2 cellular contexts compared by ENCODE assay signal in the genomic region with DNA sequence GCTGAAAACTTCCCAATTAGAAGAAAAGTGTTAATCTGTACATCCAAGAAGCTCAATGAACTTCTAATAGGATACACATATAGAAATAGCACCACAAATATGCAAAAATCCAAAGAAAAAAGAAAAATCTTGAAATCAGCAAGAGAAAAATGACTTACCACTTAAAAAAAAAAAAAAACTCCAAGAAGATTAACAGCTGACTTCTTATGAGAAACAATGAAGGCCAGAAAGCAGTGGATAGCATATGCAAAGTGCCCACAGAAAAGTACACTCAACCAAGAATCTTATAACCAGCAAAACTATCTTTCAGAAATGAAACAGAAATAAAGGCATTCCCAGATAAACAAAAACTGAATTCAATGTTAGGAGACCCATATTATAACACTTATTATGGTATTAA.
TF ChIP-seq lines count a peak whose summit lies in the region.

No MANE protein-coding gene starts in this region.

TF ChIP-seq in HepG2, 621 proteins besides CTCF, POLR2A, EP300 and RAD21:
- no peak for TF ChIP-seq SRSF9 (IDR thresholded peaks at IDR 0.05; ENCODE audit: borderline replicate concordance, insufficient read depth, low read depth, low read length, poor library complexity, severe bottlenecking)
- TF ChIP-seq ZNF317 (CRISPR knock-in tag; IDR thresholded peaks at IDR 0.05) = peak; percentile 99
- TF ChIP-seq, protein P1, sequence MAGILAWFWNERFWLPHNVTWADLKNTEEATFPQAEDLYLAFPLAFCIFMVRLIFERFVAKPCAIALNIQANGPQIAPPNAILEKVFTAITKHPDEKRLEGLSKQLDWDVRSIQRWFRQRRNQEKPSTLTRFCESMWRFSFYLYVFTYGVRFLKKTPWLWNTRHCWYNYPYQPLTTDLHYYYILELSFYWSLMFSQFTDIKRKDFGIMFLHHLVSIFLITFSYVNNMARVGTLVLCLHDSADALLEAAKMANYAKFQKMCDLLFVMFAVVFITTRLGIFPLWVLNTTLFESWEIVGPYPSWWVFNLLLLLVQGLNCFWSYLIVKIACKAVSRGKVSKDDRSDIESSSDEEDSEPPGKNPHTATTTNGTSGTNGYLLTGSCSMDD (CRISPR knock-in tag; IDR thresholded peaks at IDR 0.05) = no peak
- TF ChIP-seq, protein P2, sequence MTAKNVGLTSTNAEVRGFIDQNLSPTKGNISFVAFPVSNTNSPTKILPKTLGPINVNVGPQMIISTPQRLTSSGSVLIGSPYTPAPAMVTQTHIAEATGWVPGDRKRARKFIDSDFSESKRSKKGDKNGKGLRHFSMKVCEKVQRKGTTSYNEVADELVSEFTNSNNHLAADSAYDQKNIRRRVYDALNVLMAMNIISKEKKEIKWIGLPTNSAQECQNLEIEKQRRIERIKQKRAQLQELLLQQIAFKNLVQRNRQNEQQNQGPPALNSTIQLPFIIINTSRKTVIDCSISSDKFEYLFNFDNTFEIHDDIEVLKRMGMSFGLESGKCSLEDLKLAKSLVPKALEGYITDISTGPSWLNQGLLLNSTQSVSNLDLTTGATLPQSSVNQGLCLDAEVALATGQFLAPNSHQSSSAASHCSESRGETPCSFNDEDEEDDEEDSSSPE (CRISPR knock-in tag; IDR thresholded peaks at IDR 0.05) = no peak

TF ChIP-seq in K562, 482 proteins besides CTCF, POLR2A, EP300 and RAD21:
- TF ChIP-seq LCOR (CRISPR knock-in tag; IDR thresholded peaks at IDR 0.05) = no peak
- TF ChIP-seq SAFB (IDR thresholded peaks at IDR 0.05; ENCODE audit: borderline replicate concordance, low read depth, low read length) = no peak
- TF ChIP-seq ZEB2 (IDR thresholded peaks at IDR 0.05) = 0 out of 2 replicates have a peak, but pooled peaks have one; percentile 27
- TF ChIP-seq, protein P3, sequence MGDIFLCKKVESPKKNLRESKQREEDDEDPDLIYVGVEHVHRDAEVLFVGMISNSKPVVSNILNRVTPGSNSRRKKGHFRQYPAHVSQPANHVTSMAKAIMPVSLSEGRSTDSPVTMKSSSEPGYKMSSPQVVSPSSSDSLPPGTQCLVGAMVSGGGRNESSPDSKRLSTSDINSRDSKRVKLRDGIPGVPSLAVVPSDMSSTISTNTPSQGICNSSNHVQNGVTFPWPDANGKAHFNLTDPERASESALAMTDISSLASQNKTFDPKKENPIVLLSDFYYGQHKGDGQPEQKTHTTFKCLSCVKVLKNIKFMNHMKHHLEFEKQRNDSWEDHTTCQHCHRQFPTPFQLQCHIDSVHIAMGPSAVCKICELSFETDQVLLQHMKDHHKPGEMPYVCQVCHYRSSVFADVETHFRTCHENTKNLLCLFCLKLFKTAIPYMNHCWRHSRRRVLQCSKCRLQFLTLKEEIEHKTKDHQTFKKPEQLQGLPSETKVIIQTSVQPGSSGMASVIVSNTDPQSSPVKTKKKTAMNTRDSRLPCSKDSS (IDR thresholded peaks at IDR 0.05; ENCODE audit: low read depth, partially characterized antibody) = peak; percentile 29
- TF ChIP-seq MLLT1 (IDR thresholded peaks at IDR 0.05) = 0 out of 4 replicates have a peak, but pooled peaks of 1 of the 2 experiments have one; percentile 38
- no peak for TF ChIP-seq EP400 (IDR thresholded peaks at IDR 0.05)
- TF ChIP-seq, protein P4, sequence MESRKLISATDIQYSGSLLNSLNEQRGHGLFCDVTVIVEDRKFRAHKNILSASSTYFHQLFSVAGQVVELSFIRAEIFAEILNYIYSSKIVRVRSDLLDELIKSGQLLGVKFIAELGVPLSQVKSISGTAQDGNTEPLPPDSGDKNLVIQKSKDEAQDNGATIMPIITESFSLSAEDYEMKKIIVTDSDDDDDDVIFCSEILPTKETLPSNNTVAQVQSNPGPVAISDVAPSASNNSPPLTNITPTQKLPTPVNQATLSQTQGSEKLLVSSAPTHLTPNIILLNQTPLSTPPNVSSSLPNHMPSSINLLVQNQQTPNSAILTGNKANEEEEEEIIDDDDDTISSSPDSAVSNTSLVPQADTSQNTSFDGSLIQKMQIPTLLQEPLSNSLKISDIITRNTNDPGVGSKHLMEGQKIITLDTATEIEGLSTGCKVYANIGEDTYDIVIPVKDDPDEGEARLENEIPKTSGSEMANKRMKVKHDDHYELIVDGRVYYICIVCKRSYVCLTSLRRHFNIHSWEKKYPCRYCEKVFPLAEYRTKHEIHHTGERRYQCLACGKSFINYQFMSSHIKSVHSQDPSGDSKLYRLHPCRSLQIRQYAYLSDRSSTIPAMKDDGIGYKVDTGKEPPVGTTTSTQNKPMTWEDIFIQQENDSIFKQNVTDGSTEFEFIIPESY (CRISPR knock-in tag; IDR thresholded peaks at IDR 0.05) = no peak
- no peak for TF ChIP-seq CREB5 (CRISPR knock-in tag; IDR thresholded peaks at IDR 0.05)
- peak in 1 of 2 experiments; percentile 72; a peak in 2 of 4 replicates for TF ChIP-seq TRIM24 (IDR thresholded peaks at IDR 0.05)
- no peak for TF ChIP-seq ZNF445 (CRISPR knock-in tag; IDR thresholded peaks at IDR 0.05; ENCODE audit: low read depth)
- TF ChIP-seq ZNF384 (IDR thresholded peaks at IDR 0.05; ENCODE audit: low read depth, low read length) = peak; percentile 96
- TF ChIP-seq, protein P5, sequence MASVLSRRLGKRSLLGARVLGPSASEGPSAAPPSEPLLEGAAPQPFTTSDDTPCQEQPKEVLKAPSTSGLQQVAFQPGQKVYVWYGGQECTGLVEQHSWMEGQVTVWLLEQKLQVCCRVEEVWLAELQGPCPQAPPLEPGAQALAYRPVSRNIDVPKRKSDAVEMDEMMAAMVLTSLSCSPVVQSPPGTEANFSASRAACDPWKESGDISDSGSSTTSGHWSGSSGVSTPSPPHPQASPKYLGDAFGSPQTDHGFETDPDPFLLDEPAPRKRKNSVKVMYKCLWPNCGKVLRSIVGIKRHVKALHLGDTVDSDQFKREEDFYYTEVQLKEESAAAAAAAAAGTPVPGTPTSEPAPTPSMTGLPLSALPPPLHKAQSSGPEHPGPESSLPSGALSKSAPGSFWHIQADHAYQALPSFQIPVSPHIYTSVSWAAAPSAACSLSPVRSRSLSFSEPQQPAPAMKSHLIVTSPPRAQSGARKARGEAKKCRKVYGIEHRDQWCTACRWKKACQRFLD (CRISPR knock-in tag; IDR thresholded peaks at IDR 0.05) = no peak
- no peak for TF ChIP-seq RCOR1 (IDR thresholded peaks at IDR 0.05; ENCODE audit: borderline replicate concordance in 1 of 2, low read depth in 2 of 2, low read length in 2 of 2)
- TF ChIP-seq CBX3 (IDR thresholded peaks at IDR 0.05; ENCODE audit: borderline replicate concordance in 1 of 2, low read length in 2 of 2) = peak in 1 of 2 experiments; percentile 90; a peak in 2 of 3 replicates
- TF ChIP-seq CREB1 (IDR thresholded peaks at IDR 0.05) = no peak
- no peak for TF ChIP-seq CREB1 (CRISPR knock-in tag; IDR thresholded peaks at IDR 0.05)
- TF ChIP-seq JUN (IDR thresholded peaks at IDR 0.05; ENCODE audit: borderline replicate concordance, low read depth, low read length) = no peak
- no peak for TF ChIP-seq JUN (CRISPR knock-in tag; IDR thresholded peaks at IDR 0.05; ENCODE audit: borderline replicate concordance)
- no peak for TF ChIP-seq U2AF1 (optimal IDR thresholded peaks at IDR 0.05; ENCODE audit: low read depth, low read length)
- TF ChIP-seq DACH1 (IDR thresholded peaks at IDR 0.05; ENCODE audit: partially characterized antibody) = peak; percentile 32
- TF ChIP-seq GATA2 (CRISPR knock-in tag; IDR thresholded peaks at IDR 0.05) = no peak
- 0 out of 2 replicates have a peak, but pooled peaks have one; percentile 9 for TF ChIP-seq ATF7 (IDR thresholded peaks at IDR 0.05)
- peak; percentile 97 for TF ChIP-seq TRIM28 (IDR thresholded peaks at IDR 0.05)
- no peak for TF ChIP-seq HNRNPL (IDR thresholded peaks at IDR 0.05; ENCODE audit: low read depth, low read length)
